In the genomic region with DNA sequence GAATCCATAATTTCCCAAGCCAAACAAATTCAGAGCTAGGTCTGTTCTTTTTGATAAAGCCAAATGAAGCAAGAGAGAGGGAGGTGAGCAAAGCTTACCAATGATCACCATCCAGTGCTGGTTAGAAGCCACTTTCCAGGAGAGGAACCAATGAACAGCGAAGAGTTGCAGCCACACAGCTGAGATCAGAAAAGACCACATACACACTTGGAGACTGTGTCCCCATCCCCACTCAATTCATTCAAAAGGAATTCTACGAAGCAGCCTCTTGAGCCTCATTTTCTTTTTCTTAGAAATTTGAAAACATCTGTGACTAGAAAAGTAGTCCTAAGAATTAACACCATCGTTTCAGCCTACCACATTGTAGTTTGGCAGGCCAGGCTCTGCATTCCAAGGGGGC, we compare ENCODE assay signal across 18 cellular contexts. TPM values are rescaled to one million over a fixed set of nuclear protein-coding genes. Genes with fewer than 3 reads are reported as not detected.
DNase-seq lines count a peak whose midpoint lies in the region; ATAC-seq and TF ChIP-seq lines count a peak whose summit lies in the region.
"Had no signal": no experiment of that assay in that cellular context is flagged by ENCODE, and none has a peak within 500 bp of the region (broad histone marks: within the 10 kb centered on the region; RNA-seq: fewer than 3 reads in every experiment).

No MANE protein-coding gene starts in this region.

- H3K9ac ChIP-seq in Loucy (ENCODE audit: low read depth, low read length, poor library complexity, severe bottlenecking) = peak overlapping the region; percentile 43

- H4K20me1 ChIP-seq in Loucy (ENCODE audit: insufficient read depth, low read length, poor library complexity, severe bottlenecking) = peaks cover 9% of the 10 kb centered on the region

- no peaks in the 10 kb centered on the region for H3K9me3 ChIP-seq in Loucy (ENCODE audit: insufficient read depth, low read depth, low read length)
- H3K9me3 ChIP-seq in upper lobe of right lung = no peaks in the 10 kb centered on the region
- H3K9me3 ChIP-seq in testis = no peaks in the 10 kb centered on the region

- peak overlapping the region; percentile 5 for H3K27ac Mint-ChIP-seq in activated naive CD4-positive, alpha-beta T cell treated with anti-CD3 and anti-CD28 coated beads for 36 hours
- peak overlapping the region; percentile 7 for H3K27ac Mint-ChIP-seq in dendritic cell treated with granulocyte-macrophage colony-stimulating factor and Interleukin-4, amounts not matched to agents 40 ng/mL and 50 ng/mL, for 4 days

- H3K79me2 ChIP-seq in Loucy (ENCODE audit: insufficient read depth, low read length) = peaks cover 20% of the 10 kb centered on the region; the same call in 1 of the 2 replicates

- intact Hi-C loops in activated naive CD4-positive, alpha-beta T cell treated with anti-CD3 and anti-CD28 coated beads for 36 hours (cut with micrococcal nuclease) = loop anchor here (5.0 kb wide), 2 partner anchors 347 to 362 kb away; no protein-coding TSS in a partner anchor
- intact Hi-C loops in dendritic cell treated with granulocyte-macrophage colony-stimulating factor and Interleukin-4, amounts not matched to agents 40 ng/mL and 50 ng/mL, for 4 days (cut with micrococcal nuclease) = loop anchor here (5.0 kb wide), 2 partner anchors 142 to 277 kb away; partner anchors contain the start of genes HAX1 and IL6R
- intact Hi-C loops in upper lobe of right lung (cut with DNase I) (loop anchor here (10.0 kb wide), 1 partner anchor 75 kb away; no protein-coding TSS in a partner anchor), testis (cut with DNase I; ENCODE audit: low total_unique reads) (loop anchor here (10.0 kb wide), 1 partner anchor 65 kb away; no protein-coding TSS in a partner anchor)

- H3K27me3 ChIP-seq in Loucy (ENCODE audit: insufficient read depth, low read length, poor library complexity, severe bottlenecking) (no peaks in the 10 kb centered on the region), upper lobe of right lung (no peaks in the 10 kb centered on the region), testis (no peaks in the 10 kb centered on the region)

- no peaks in the 10 kb centered on the region for H3K9me2 ChIP-seq in Loucy (replicated peaks; ENCODE audit: low read depth, low read length)

- peaks cover 31% of the 10 kb centered on the region for H3K36me3 Mint-ChIP-seq in activated naive CD4-positive, alpha-beta T cell treated with anti-CD3 and anti-CD28 coated beads for 36 hours (ENCODE audit: low read depth)
- peaks cover 59% of the 10 kb centered on the region for H3K36me3 Mint-ChIP-seq in dendritic cell treated with granulocyte-macrophage colony-stimulating factor and Interleukin-4, amounts not matched to agents 40 ng/mL and 50 ng/mL, for 4 days (ENCODE audit: low read depth)

- H3K27ac ChIP-seq in upper lobe of right lung (peak overlapping the region; percentile 0), testis (no peak overlapping the region)

- no peak for TF ChIP-seq POLR2A in testis (IDR thresholded peaks at IDR 0.05)

- TF ChIP-seq CTCF in Loucy (conservative IDR thresholded peaks at IDR 0.05; ENCODE audit: low read length) = no peak
- TF ChIP-seq CTCF in upper lobe of right lung (IDR thresholded peaks at IDR 0.05) = no peak
- TF ChIP-seq CTCF in testis (IDR thresholded peaks at IDR 0.05) = no peak

- H3K4me2 ChIP-seq in Loucy (ENCODE audit: low read depth, low read length, poor library complexity, severe bottlenecking) = peak overlapping the region; percentile 63

- no peak for DNase-seq in activated naive CD4-positive, alpha-beta T cell treated with anti-CD3 and anti-CD28 coated beads for 36 hours
- DNase-seq in activated naive CD4-positive, alpha-beta T cell treated with anti-CD3 and anti-CD28 coated beads, Interleukin-2, amount 50 U/mL, for 16 hours = no peak
- DNase-seq in upper lobe of right lung = no peak
- no peak for DNase-seq in DMS114 treated with DMSO at 0.1 percent for 48 hours (lab: John Stamatoyannopoulos, UW; ENCODE audit: unreplicated experiment)
- DNase-seq in testis = no peak
- DNase-seq: Calu3; CD4-positive, alpha-beta T cell; H9; IMR-90; Kasumi-1; NCI-H1105 treated with DMSO at 0.1 percent for 48 hours; NCI-H1694 treated with DMSO at 0.1 percent for 48 hours; NCI-H345; NCI-H526 treated with DMSO at 0.1 percent for 48 hours; SHP77 had no signal

- H3K4me3 Mint-ChIP-seq in activated naive CD4-positive, alpha-beta T cell treated with anti-CD3 and anti-CD28 coated beads for 36 hours = no peak overlapping the region
- H3K4me3 Mint-ChIP-seq in dendritic cell treated with granulocyte-macrophage colony-stimulating factor and Interleukin-4, amounts not matched to agents 40 ng/mL and 50 ng/mL, for 4 days = no peak overlapping the region
- H3K4me3 Mint-ChIP-seq: CD4-positive, alpha-beta T cell; H9 had no signal

- peaks cover 21% of the 10 kb centered on the region for H3K4me1 Mint-ChIP-seq in activated naive CD4-positive, alpha-beta T cell treated with anti-CD3 and anti-CD28 coated beads for 36 hours (ENCODE audit: low read depth)
- peaks cover 63% of the 10 kb centered on the region for H3K4me1 Mint-ChIP-seq in dendritic cell treated with granulocyte-macrophage colony-stimulating factor and Interleukin-4, amounts not matched to agents 40 ng/mL and 50 ng/mL, for 4 days (ENCODE audit: low read depth)

- H3K36me3 ChIP-seq in Loucy (ENCODE audit: insufficient read depth, low read length) (peaks cover 54% of the 10 kb centered on the region; the same call in 1 of the 2 replicates), upper lobe of right lung (peaks cover 62% of the 10 kb centered on the region), testis (ENCODE audit: low read depth, missing control alignments) (no peaks in the 10 kb centered on the region)

- H2AFZ ChIP-seq in Loucy (ENCODE audit: low read length) = no peak overlapping the region

- ATAC-seq in upper lobe of right lung = no peak

- H3K4me3 ChIP-seq in Loucy (ENCODE audit: low read length, poor library complexity, severe bottlenecking) (peak overlapping the region; percentile 39), upper lobe of right lung (no peak overlapping the region), testis (no peak overlapping the region)

- CTCF ChIA-PET in activated naive CD4-positive, alpha-beta T cell treated with anti-CD3 and anti-CD28 coated beads for 36 hours (lab: Charles Lee) = interaction anchor here (0.9 to 3.4 kb wide), 3 partner anchors 8 to 69 kb away, joined by 3 to 26 read pairs (median 4); no protein-coding TSS in a partner anchor

- WGBS in testis, 2 donors = 76 to 78% methylated on average over 3 of the region's 3 CpGs

- H3K4me1 ChIP-seq in Loucy (ENCODE audit: insufficient read depth, low read length, poor library complexity, severe bottlenecking) (peaks cover 11% of the 10 kb centered on the region), upper lobe of right lung (peaks cover 18% of the 10 kb centered on the region), testis (peaks cover 10% of the 10 kb centered on the region)

- no peaks in the 10 kb centered on the region for H3F3A ChIP-seq in Loucy (ENCODE audit: low read depth)

- H3K27me3 Mint-ChIP-seq in activated naive CD4-positive, alpha-beta T cell treated with anti-CD3 and anti-CD28 coated beads for 36 hours (ENCODE audit: low read depth) = no peaks in the 10 kb centered on the region
- peaks cover 2% of the 10 kb centered on the region for H3K27me3 Mint-ChIP-seq in dendritic cell treated with granulocyte-macrophage colony-stimulating factor and Interleukin-4, amounts not matched to agents 40 ng/mL and 50 ng/mL, for 4 days
- H3K27me3 Mint-ChIP-seq: CD4-positive, alpha-beta T cell had no signal

- H3K9me3 Mint-ChIP-seq in activated naive CD4-positive, alpha-beta T cell treated with anti-CD3 and anti-CD28 coated beads for 36 hours = no peaks in the 10 kb centered on the region
- no peaks in the 10 kb centered on the region for H3K9me3 Mint-ChIP-seq in dendritic cell treated with granulocyte-macrophage colony-stimulating factor and Interleukin-4, amounts not matched to agents 40 ng/mL and 50 ng/mL, for 4 days
- H3K9me3 Mint-ChIP-seq: CD4-positive, alpha-beta T cell; H9 had no signal

RNA-seq across cellular contexts. Expression of gene UBE2Q1, which starts 9.1 kb away (rescaled TPM):
- 10 to 100 TPM; 79.2 to 84.6 TPM for total RNA-seq in activated naive CD4-positive, alpha-beta T cell treated with anti-CD3 and anti-CD28 coated beads for 36 hours
- total RNA-seq in upper lobe of right lung = 93.5 TPM
- 10 to 100 TPM; 63.5 to 65.2 TPM for total RNA-seq in testis
- polyA plus RNA-seq in testis (ENCODE audit: insufficient read depth, low read depth, low replicate concordance) = 128 TPM

RNA-seq across cellular contexts. Expression of gene CHRNB2, which starts 18.2 kb away (rescaled TPM):
- total RNA-seq in activated naive CD4-positive, alpha-beta T cell treated with anti-CD3 and anti-CD28 coated beads for 36 hours = not detected
- total RNA-seq in upper lobe of right lung (not detected), testis (1 to 10 TPM; 1.2 to 1.3 TPM)
- 1.3 TPM for polyA plus RNA-seq in testis (ENCODE audit: insufficient read depth, low read depth, low replicate concordance)
- total RNA-seq: CD4-positive, alpha-beta T cell; G401 had no signal

RNA-seq across cellular contexts. Expression of gene SHE, which starts 47.2 kb away (rescaled TPM):
- not detected for total RNA-seq in activated naive CD4-positive, alpha-beta T cell treated with anti-CD3 and anti-CD28 coated beads for 36 hours
- 48.3 TPM for total RNA-seq in upper lobe of right lung
- total RNA-seq in testis = 10 to 100 TPM; 53.7 to 57.9 TPM
- polyA plus RNA-seq in testis (ENCODE audit: insufficient read depth, low read depth, low replicate concordance) = 50.9 TPM
- total RNA-seq: Calu3; CD4-positive, alpha-beta T cell; G401; IMR-90 had no signal
- polyA plus RNA-seq: IMR-90 had no signal

RNA-seq across cellular contexts. Expression of gene TDRD10, which starts 47.4 kb away (rescaled TPM):
- not detected for total RNA-seq in activated naive CD4-positive, alpha-beta T cell treated with anti-CD3 and anti-CD28 coated beads for 36 hours
- total RNA-seq in upper lobe of right lung = 21.7 TPM
- 10 to 100 TPM; 50.9 to 60.3 TPM for total RNA-seq in testis
- 123 TPM for polyA plus RNA-seq in testis (ENCODE audit: insufficient read depth, low read depth, low replicate concordance)
- total RNA-seq: Calu3; CD4-positive, alpha-beta T cell; IMR-90 had no signal
- polyA plus RNA-seq: IMR-90 had no signal

RNA-seq across cellular contexts. Expression of gene ADAR, which starts 58.6 kb away (rescaled TPM):
- total RNA-seq in activated naive CD4-positive, alpha-beta T cell treated with anti-CD3 and anti-CD28 coated beads for 36 hours = 100 to 1,000 TPM; 301 to 313 TPM
- total RNA-seq in upper lobe of right lung (205 TPM), testis (100 to 1,000 TPM; 168 to 181 TPM)
- 94.4 TPM for polyA plus RNA-seq in testis (ENCODE audit: insufficient read depth, low read depth, low replicate concordance)

Comparison
In these comparisons a context has a peak if more than half of its experiments do, and no peak if none do; other contexts are left out.
1. RNA of gene SHE, which starts 47.2 kb away (total RNA-seq): 53.7 to 57.9 TPM in testis and 48.3 TPM in upper lobe of right lung (single experiment); not detected in activated naive CD4-positive, alpha-beta T cell treated with anti-CD3 and anti-CD28 coated beads for 36 hours; every median in the first group is over 10 times any median in the second.